8 cellular contexts compared by ENCODE assay signal in genomic region chr21:42923553-42924432, GRCh38. TPM values are rescaled to one million over a fixed set of nuclear protein-coding genes. Genes with fewer than 3 reads are reported as not detected.
A peak's percentile ranks its signal among the peaks of the same experiment; 100 is the strongest.
DNase-seq lines count a peak whose midpoint lies in the region; ATAC-seq and TF ChIP-seq lines count a peak whose summit lies in the region.

No MANE protein-coding gene starts in this region.

- H3K36me3 Mint-ChIP-seq in activated naive CD8-positive, alpha-beta T cell = no peaks in the 10 kb centered on the region

- H3K27me3 ChIP-seq in BE2C = no peaks in the 10 kb centered on the region
- no peaks in the 10 kb centered on the region for H3K27me3 ChIP-seq in parathyroid adenoma (ENCODE audit: control insufficient read depth, insufficient read depth, low read length)
- H3K27me3 ChIP-seq in tibial nerve = no peaks in the 10 kb centered on the region

- no peaks in the 10 kb centered on the region for H3K4me1 ChIP-seq in BE2C
- H3K4me1 ChIP-seq in parathyroid adenoma = no peaks in the 10 kb centered on the region
- H3K4me1 ChIP-seq in tibial nerve = peaks cover 0 to 14% (median 7%) of the 10 kb centered on the region in 4 donors

- 20 to 22% methylated on average over 18 of the region's 18 CpGs for WGBS in tibial nerve, 2 donors

- peak; percentile 94 for TF ChIP-seq CTCF in BE2C (IDR thresholded peaks at IDR 0.05; ENCODE audit: low read depth, low read length)
- peak; percentile 79 for TF ChIP-seq CTCF in parathyroid adenoma (IDR thresholded peaks at IDR 0.05)
- TF ChIP-seq CTCF in tibial nerve (IDR thresholded peaks at IDR 0.05) = peak; percentile 68 to 91 (median 87)

- H3K4me3 ChIP-seq in BE2C (ENCODE audit: low read depth, low read length) (no peak overlapping the region), parathyroid adenoma (ENCODE audit: low read depth, low read length) (no peak overlapping the region), tibial nerve (peak overlapping the region in 3 of 4 donors; percentile 10 to 26 (median 25))

- H3K4me3 Mint-ChIP-seq in activated naive CD8-positive, alpha-beta T cell = no peak overlapping the region

- no peak for TF ChIP-seq POLR2A in tibial nerve (IDR thresholded peaks at IDR 0.05)

- no peak overlapping the region for H3K27ac ChIP-seq in parathyroid adenoma
- H3K27ac ChIP-seq in tibial nerve = peak overlapping the region in 2 of 4 donors; percentile 25 to 38

- H3K36me3 ChIP-seq in BE2C (no peaks in the 10 kb centered on the region), parathyroid adenoma (ENCODE audit: control insufficient read depth, insufficient read depth, low read length) (no peaks in the 10 kb centered on the region), tibial nerve (no peaks in the 10 kb centered on the region)

- H2AFZ ChIP-seq in parathyroid adenoma = peak overlapping the region; percentile 69

- ATAC-seq in GM19463 (IDR thresholded peaks at IDR 0.05; ENCODE audit: unreplicated experiment) = peak; percentile 57
- ATAC-seq in SK-N-SH treated with all-trans-retinoic acid at 6 μM for 48 hours = peak; percentile 91
- ATAC-seq in Right ventricle myocardium superior (ENCODE audit: poor library complexity) = peak; percentile 91

- peak overlapping the region; percentile 31 for H3K4me2 ChIP-seq in parathyroid adenoma (ENCODE audit: low read length)

- H3K9me3 ChIP-seq in BE2C = no peaks in the 10 kb centered on the region
- no peaks in the 10 kb centered on the region for H3K9me3 ChIP-seq in parathyroid adenoma (ENCODE audit: control insufficient read depth, low read length)
- no peaks in the 10 kb centered on the region for H3K9me3 ChIP-seq in tibial nerve

- H3K4me1 Mint-ChIP-seq in activated naive CD8-positive, alpha-beta T cell (ENCODE audit: low read depth) = peaks cover 18% of the 10 kb centered on the region

- TF ChIP-seq EP300 in tibial nerve (IDR thresholded peaks at IDR 0.05) = peak; percentile 25 to 79

- peaks cover 3% of the 10 kb centered on the region for H3K79me2 ChIP-seq in parathyroid adenoma

- peak; percentile 83 for DNase-seq in BE2C
- peak; percentile 78 for DNase-seq in NCI-H1105 (lab: John Stamatoyannopoulos, UW)
- DNase-seq in Right ventricle myocardium superior = no peak
- DNase-seq in tibial nerve (ENCODE audit: low spot score in 2 of 2) = peak; percentile 54 to 90

- peak overlapping the region; percentile 83 for H3K27ac Mint-ChIP-seq in activated naive CD8-positive, alpha-beta T cell

- H3K9me3 Mint-ChIP-seq in activated naive CD8-positive, alpha-beta T cell (ENCODE audit: low read depth) = no peaks in the 10 kb centered on the region

- intact Hi-C loops in Right ventricle myocardium superior (cut with DNase I) = no loop called here

- H3K27me3 Mint-ChIP-seq in activated naive CD8-positive, alpha-beta T cell = no peaks in the 10 kb centered on the region

- H3K9ac ChIP-seq in parathyroid adenoma = no peak overlapping the region

TF ChIP-seq in SK-N-SH treated with all-trans-retinoic acid at 6 μM for 48 hours, 23 proteins besides CTCF, POLR2A, EP300 and RAD21:
- TF ChIP-seq SNAI2 (CRISPR knock-in tag; IDR thresholded peaks at IDR 0.05) (no peak), ARNTL (CRISPR knock-in tag; IDR thresholded peaks at IDR 0.05; ENCODE audit: borderline replicate concordance, low read depth) (no peak), ZNF70 (CRISPR knock-in tag; IDR thresholded peaks at IDR 0.05) (no peak), OSR1 (CRISPR knock-in tag; IDR thresholded peaks at IDR 0.05) (no peak), RARB (CRISPR knock-in tag; IDR thresholded peaks at IDR 0.05) (no peak), CSRNP3 (CRISPR knock-in tag; IDR thresholded peaks at IDR 0.05) (no peak), PATZ1 (CRISPR knock-in tag; IDR thresholded peaks at IDR 0.05; ENCODE audit: borderline replicate concordance) (no peak), ISL1 (CRISPR knock-in tag; IDR thresholded peaks at IDR 0.05) (no peak), ZC3H10 (CRISPR knock-in tag; IDR thresholded peaks at IDR 0.05) (no peak), PPARA (CRISPR knock-in tag; IDR thresholded peaks at IDR 0.05; ENCODE audit: borderline replicate concordance) (no peak), POU6F1 (CRISPR knock-in tag; IDR thresholded peaks at IDR 0.05; ENCODE audit: borderline replicate concordance, low read depth) (no peak), ZFP30 (CRISPR knock-in tag; IDR thresholded peaks at IDR 0.05) (no peak), BACH2 (CRISPR knock-in tag; IDR thresholded peaks at IDR 0.05; ENCODE audit: borderline replicate concordance) (no peak), TOX (CRISPR knock-in tag; IDR thresholded peaks at IDR 0.05; ENCODE audit: borderline replicate concordance) (no peak), ESRRG (CRISPR knock-in tag; IDR thresholded peaks at IDR 0.05) (no peak), ZFP3 (CRISPR knock-in tag; IDR thresholded peaks at IDR 0.05) (no peak), CSDC2 (CRISPR knock-in tag; IDR thresholded peaks at IDR 0.05) (no peak), ZNF565 (CRISPR knock-in tag; conservative IDR thresholded peaks at IDR 0.05; ENCODE audit: low read depth) (no peak), TCF4 (CRISPR knock-in tag; IDR thresholded peaks at IDR 0.05; ENCODE audit: borderline replicate concordance) (no peak), ZNF8 (CRISPR knock-in tag; IDR thresholded peaks at IDR 0.05) (no peak)

RNA-seq across cellular contexts. Expression of gene ERVH48-1, which starts 1.6 kb away (rescaled TPM):
- polyA plus RNA-seq in BE2C (2012; ENCODE audit: insufficient read depth, insufficient read length, low read depth) = 0.48 TPM
- total RNA-seq in Right ventricle myocardium superior (not detected), tibial nerve (not detected)

RNA-seq across cellular contexts. Expression of gene NDUFV3, which starts 30.7 kb away (rescaled TPM):
- polyA plus RNA-seq in BE2C (2012; ENCODE audit: insufficient read depth, insufficient read length, low read depth) = 50.6 TPM
- total RNA-seq in Right ventricle myocardium superior (56.6 TPM), tibial nerve (10 to 100 TPM; 52.1 to 75.2 (median 61.4) TPM)

RNA-seq across cellular contexts. Expression of gene WDR4, which starts 44.5 kb away (rescaled TPM):
- polyA plus RNA-seq in BE2C (2012; ENCODE audit: insufficient read depth, insufficient read length, low read depth) = 40.9 TPM
- total RNA-seq in Right ventricle myocardium superior (4.5 TPM), tibial nerve (10 to 100 TPM; 13.0 to 30.6 (median 17.4) TPM)

RNA-seq across cellular contexts. Expression of gene PKNOX1, which starts 50.6 kb away (rescaled TPM):
- 22.4 TPM for polyA plus RNA-seq in BE2C (2012; ENCODE audit: insufficient read depth, insufficient read length, low read depth)
- total RNA-seq in Right ventricle myocardium superior = 6.7 TPM
- 10 to 100 TPM in 2 of 4 donors, 1 to 10 TPM in 2; 9.0 to 23.7 (median 12.3) TPM for total RNA-seq in tibial nerve

Comparison
In these comparisons a context has a peak if more than half of its experiments do, and no peak if none do; other contexts are left out.
1. H3K4me3 ChIP-seq: peak in tibial nerve (3 of 4); none in BE2C (single experiment) and parathyroid adenoma (single experiment).
2. Peak in every context shown above with its lines, with median percentiles within 50 percentile points of each other: CTCF ChIP-seq and ATAC-seq.